Comparison of ENCODE assay signal across 12 cellular contexts in the genomic region with DNA sequence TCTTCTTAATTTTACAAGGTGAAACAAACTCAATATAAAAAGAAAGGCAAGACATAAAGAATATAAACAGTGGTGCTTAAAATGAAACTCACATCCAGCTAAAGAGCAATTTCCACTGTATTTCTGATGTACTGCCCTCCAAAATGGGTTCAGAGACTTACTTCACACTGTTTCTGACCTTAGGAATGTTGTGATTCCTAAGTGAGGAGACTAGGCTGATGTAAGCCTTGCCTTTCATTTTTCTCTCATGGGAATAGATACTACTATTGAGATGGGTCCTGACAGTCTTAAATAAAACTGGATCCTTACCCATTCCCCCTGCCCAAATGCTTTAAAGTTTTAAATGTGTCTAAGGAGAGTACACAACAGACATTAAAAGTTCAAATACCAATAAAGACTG.
DNase-seq lines count a peak whose midpoint lies in the region; ATAC-seq and TF ChIP-seq lines count a peak whose summit lies in the region.
"Had no signal": no experiment of that assay in that cellular context is flagged by ENCODE, and none has a peak within 500 bp of the region (broad histone marks: within the 10 kb centered on the region; RNA-seq: fewer than 3 reads in every experiment).

No MANE protein-coding gene starts in this region.

- peaks cover 73% of the 10 kb centered on the region for H3K4me1 Mint-ChIP-seq in activated naive CD4-positive, alpha-beta T cell treated with anti-CD3 and anti-CD28 coated beads, Interleukin-2, amount 50 U/mL, for 24 hours
- H3K4me1 Mint-ChIP-seq in activated T-helper 17 cell treated with anti-CD3 and anti-CD28 coated beads, Interleukin-2, amount 50 U/mL, for 72 hours: peaks cover 34% of the 10 kb centered on the region
- H3K4me1 Mint-ChIP-seq in stimulated activated memory B cell treated with anti-CD40 and anti-IgM and Interleukin-4, amounts not matched to agents 10 μg/mL and 1 μg/mL and 100 μg/mL, for 72 hours: peaks cover 33% of the 10 kb centered on the region

- DNase-seq in activated naive CD4-positive, alpha-beta T cell treated with anti-CD3 and anti-CD28 coated beads, Interleukin-2, amount 50 U/mL, for 16 hours: no peak
- DNase-seq in fibroblast of villous mesenchyme (ENCODE audit: low read depth) (peak; percentile 55), ecto neural progenitor cell (ENCODE audit: low spot score) (no peak)
- DNase-seq: NCI-H2081 treated with DMSO at 0.1 percent for 48 hours, PC-3, retina, T1000 had no signal

- H3K36me3 Mint-ChIP-seq in activated naive CD4-positive, alpha-beta T cell treated with anti-CD3 and anti-CD28 coated beads, Interleukin-2, amount 50 U/mL, for 24 hours: peaks cover 21% of the 10 kb centered on the region
- peaks cover 61% of the 10 kb centered on the region for H3K36me3 Mint-ChIP-seq in activated T-helper 17 cell treated with anti-CD3 and anti-CD28 coated beads, Interleukin-2, amount 50 U/mL, for 72 hours (ENCODE audit: low read depth)
- H3K36me3 Mint-ChIP-seq in stimulated activated memory B cell treated with anti-CD40 and anti-IgM and Interleukin-4, amounts not matched to agents 10 μg/mL and 1 μg/mL and 100 μg/mL, for 72 hours: no peaks in the 10 kb centered on the region

- no peak for TF ChIP-seq CTCF in fibroblast of villous mesenchyme (IDR thresholded peaks at IDR 0.05; ENCODE audit: insufficient read depth, low read depth, low read length)

- H3K4me3 ChIP-seq in fibroblast of villous mesenchyme (ENCODE audit: low read depth, low read length): no peak overlapping the region

- no peaks in the 10 kb centered on the region for H3K9me3 Mint-ChIP-seq in activated naive CD4-positive, alpha-beta T cell treated with anti-CD3 and anti-CD28 coated beads, Interleukin-2, amount 50 U/mL, for 24 hours
- H3K9me3 Mint-ChIP-seq in activated T-helper 17 cell treated with anti-CD3 and anti-CD28 coated beads, Interleukin-2, amount 50 U/mL, for 72 hours: no peaks in the 10 kb centered on the region
- H3K9me3 Mint-ChIP-seq in stimulated activated memory B cell treated with anti-CD40 and anti-IgM and Interleukin-4, amounts not matched to agents 10 μg/mL and 1 μg/mL and 100 μg/mL, for 72 hours: no peaks in the 10 kb centered on the region

- H3K4me3 Mint-ChIP-seq in activated naive CD4-positive, alpha-beta T cell treated with anti-CD3 and anti-CD28 coated beads, Interleukin-2, amount 50 U/mL, for 24 hours: peak overlapping the region; percentile 40
- no peak overlapping the region for H3K4me3 Mint-ChIP-seq in activated T-helper 17 cell treated with anti-CD3 and anti-CD28 coated beads, Interleukin-2, amount 50 U/mL, for 72 hours
- H3K4me3 Mint-ChIP-seq in stimulated activated memory B cell treated with anti-CD40 and anti-IgM and Interleukin-4, amounts not matched to agents 10 μg/mL and 1 μg/mL and 100 μg/mL, for 72 hours: no peak overlapping the region

- H3K27me3 Mint-ChIP-seq in activated naive CD4-positive, alpha-beta T cell treated with anti-CD3 and anti-CD28 coated beads, Interleukin-2, amount 50 U/mL, for 24 hours: no peaks in the 10 kb centered on the region
- no peaks in the 10 kb centered on the region for H3K27me3 Mint-ChIP-seq in activated T-helper 17 cell treated with anti-CD3 and anti-CD28 coated beads, Interleukin-2, amount 50 U/mL, for 72 hours
- no peaks in the 10 kb centered on the region for H3K27me3 Mint-ChIP-seq in stimulated activated memory B cell treated with anti-CD40 and anti-IgM and Interleukin-4, amounts not matched to agents 10 μg/mL and 1 μg/mL and 100 μg/mL, for 72 hours

- H3K27ac Mint-ChIP-seq in activated naive CD4-positive, alpha-beta T cell treated with anti-CD3 and anti-CD28 coated beads, Interleukin-2, amount 50 U/mL, for 24 hours: peak overlapping the region; percentile 91
- H3K27ac Mint-ChIP-seq in activated T-helper 17 cell treated with anti-CD3 and anti-CD28 coated beads, Interleukin-2, amount 50 U/mL, for 72 hours: peak overlapping the region; percentile 25
- H3K27ac Mint-ChIP-seq in stimulated activated memory B cell treated with anti-CD40 and anti-IgM and Interleukin-4, amounts not matched to agents 10 μg/mL and 1 μg/mL and 100 μg/mL, for 72 hours: peak overlapping the region; percentile 35

- ATAC-seq in activated T-helper 17 cell treated with anti-CD3 and anti-CD28 coated beads, Interleukin-2, amount 50 U/mL, for 72 hours (replicated peaks): no peak
- ATAC-seq in stimulated activated memory B cell treated with anti-CD40 and anti-IgM and Interleukin-4, amounts not matched to agents 10 μg/mL and 1 μg/mL and 100 μg/mL, for 72 hours: no peak
- no peak for ATAC-seq in HG03432 (IDR thresholded peaks at IDR 0.05; ENCODE audit: unreplicated experiment)
- no peak for ATAC-seq in GM21528 (IDR thresholded peaks at IDR 0.05; ENCODE audit: low FRiP score, unreplicated experiment)
- ATAC-seq: PC-3 had no signal

Comparison
In these comparisons a context has a peak if more than half of its experiments do, and no peak if none do; other contexts are left out.
1. H3K27ac Mint-ChIP-seq: peak in every context shown above with its lines; median percentile 91 in activated naive CD4-positive, alpha-beta T cell treated with anti-CD3 and anti-CD28 coated beads, Interleukin-2, amount 50 U/mL, for 24 hours; 35 in stimulated activated memory B cell treated with anti-CD40 and anti-IgM and Interleukin-4, amounts not matched to agents 10 μg/mL and 1 μg/mL and 100 μg/mL, for 72 hours; 25 in activated T-helper 17 cell treated with anti-CD3 and anti-CD28 coated beads, Interleukin-2, amount 50 U/mL, for 72 hours.